16 cellular contexts compared by ENCODE assay signal in genomic region chr2:180520816-180521595, GRCh38.
A peak's percentile ranks its signal among the peaks of the same experiment; 100 is the strongest.
DNase-seq lines count a peak whose midpoint lies in the region; ATAC-seq, FAIRE-seq and TF ChIP-seq lines count a peak whose summit lies in the region.
"Had no signal": no experiment of that assay in that cellular context is flagged by ENCODE, and none has a peak within 500 bp of the region (broad histone marks: within the 10 kb centered on the region; RNA-seq: fewer than 3 reads in every experiment).

No MANE protein-coding gene starts in this region.

- H3K4me1 Mint-ChIP-seq in activated CD4-positive, alpha-beta T cell treated with anti-CD3 and anti-CD28 coated beads for 36 hours: no peaks in the 10 kb centered on the region

- H3K36me3 Mint-ChIP-seq in activated CD4-positive, alpha-beta T cell treated with anti-CD3 and anti-CD28 coated beads for 36 hours (ENCODE audit: low read depth): no peaks in the 10 kb centered on the region

- H3K9me3 Mint-ChIP-seq in activated CD4-positive, alpha-beta T cell treated with anti-CD3 and anti-CD28 coated beads for 36 hours (ENCODE audit: low read depth): no peaks in the 10 kb centered on the region
- H3K9me3 Mint-ChIP-seq: activated B cell treated with CpG ODN at 0.5 μM for 24 hours had no signal

- H3K27ac ChIP-seq in SJSA1 (0 out of 2 replicates have a peak overlapping the region, but pooled peaks have one; percentile 10), foreskin keratinocyte (no peak overlapping the region)
- H3K27ac ChIP-seq: upper lobe of right lung had no signal

- no peak overlapping the region for H3K4me3 ChIP-seq in AG10803 (ENCODE audit: low read length)
- no peak overlapping the region for H3K4me3 ChIP-seq in SJSA1
- H3K4me3 ChIP-seq: upper lobe of right lung had no signal

- no peak overlapping the region for H3K4me3 Mint-ChIP-seq in activated CD4-positive, alpha-beta T cell treated with anti-CD3 and anti-CD28 coated beads for 36 hours
- H3K4me3 Mint-ChIP-seq: activated B cell treated with CpG ODN at 0.5 μM for 24 hours had no signal

- H3K9me3 ChIP-seq in SJSA1 (replicated peaks): no peaks in the 10 kb centered on the region
- H3K9me3 ChIP-seq: upper lobe of right lung had no signal

- no peak for FAIRE-seq in GM12891 (lab: Jason Lieb, UNC)
- FAIRE-seq: G401.6, GM18507 had no signal

- intact Hi-C loops in activated CD4-positive, alpha-beta T cell treated with anti-CD3 and anti-CD28 coated beads for 36 hours (cut with DNase I, micrococcal nuclease): no loop called here

- peaks cover 54% of the 10 kb centered on the region for H3K4me1 ChIP-seq in SJSA1 (replicated peaks)
- peaks cover 18% of the 10 kb centered on the region for H3K4me1 ChIP-seq in foreskin keratinocyte
- H3K4me1 ChIP-seq: upper lobe of right lung had no signal

- POLR2A ChIA-PET in activated CD4-positive, alpha-beta T cell treated with anti-CD3 and anti-CD28 coated beads for 36 hours (lab: Charles Lee): interaction anchor here (0.6 kb wide), 1 partner anchor 1267 kb away, joined by 3 read pairs; no protein-coding TSS in a partner anchor

- CTCF ChIA-PET in activated CD4-positive, alpha-beta T cell treated with anti-CD3 and anti-CD28 coated beads for 36 hours (lab: Charles Lee): no interaction called here

- ATAC-seq in foreskin keratinocyte: peak; percentile 68
- ATAC-seq in activated CD4-positive, alpha-beta T cell treated with anti-CD3 and anti-CD28 coated beads for 36 hours: no peak

- no peaks in the 10 kb centered on the region for H3K27me3 ChIP-seq in SJSA1 (replicated peaks)
- no peaks in the 10 kb centered on the region for H3K27me3 ChIP-seq in foreskin keratinocyte
- H3K27me3 ChIP-seq: upper lobe of right lung had no signal

- peak; percentile 25 for DNase-seq in AG10803 (ENCODE audit: low read depth)
- DNase-seq in HPDE6-E6E7 (ENCODE audit: extremely low spot score): peak; percentile 36
- peak in 1 of 2 experiments; percentile 16 for DNase-seq in SJSA1 (ENCODE audit: low read depth in 1 of 2, low spot score in 2 of 2)
- DNase-seq in foreskin keratinocyte: peak; percentile 47 to 54
- DNase-seq in activated CD4-positive, alpha-beta T cell treated with anti-CD3 and anti-CD28 coated beads for 36 hours: no peak
- no peak for DNase-seq in HuH-7 (ENCODE audit: low spot score)
- DNase-seq in GM12891 (ENCODE audit: insufficient read length, low spot score): no peak
- no peak for DNase-seq in SW 1271 (lab: John Stamatoyannopoulos, UW)
- DNase-seq: activated B cell treated with CpG ODN at 0.5 μM for 24 hours; activated T-cell treated with anti-CD3 and anti-CD28 coated beads for 4 hours; AML-193; NCI-H1436 treated with DMSO at 0.1 percent for 48 hours; stimulated activated CD4-positive, alpha-beta T cell treated with anti-CD3 and anti-CD28 coated beads, Interleukin-2, amount 100 ng/mL, for 24 hours; upper lobe of right lung had no signal

- H3K27ac Mint-ChIP-seq in activated CD4-positive, alpha-beta T cell treated with anti-CD3 and anti-CD28 coated beads for 36 hours: no peak overlapping the region
- H3K27ac Mint-ChIP-seq: activated B cell treated with CpG ODN at 0.5 μM for 24 hours had no signal

- no peaks in the 10 kb centered on the region for H3K36me3 ChIP-seq in SJSA1
- H3K36me3 ChIP-seq: upper lobe of right lung had no signal

- TF ChIP-seq POLR2A in GM12891 (IDR thresholded peaks at IDR 0.05; ENCODE audit: low read depth, low read length): no peak

- no peaks in the 10 kb centered on the region for H3K27me3 Mint-ChIP-seq in activated CD4-positive, alpha-beta T cell treated with anti-CD3 and anti-CD28 coated beads for 36 hours
- H3K27me3 Mint-ChIP-seq: activated B cell treated with CpG ODN at 0.5 μM for 24 hours had no signal

- TF ChIP-seq CTCF in AG10803 (conservative IDR thresholded peaks at IDR 0.05; ENCODE audit: low read length): no peak
- no peak for TF ChIP-seq CTCF in foreskin keratinocyte (conservative IDR thresholded peaks at IDR 0.05)

TF ChIP-seq in GM12891, 5 proteins besides CTCF, POLR2A, EP300 and RAD21:
- no peak for TF ChIP-seq PAX5 (IDR thresholded peaks at IDR 0.05; ENCODE audit: insufficient read depth, low read length, severe bottlenecking)
- TF ChIP-seq POU2F2 (IDR thresholded peaks at IDR 0.05; ENCODE audit: low read depth, low read length): no peak
- TF ChIP-seq TAF1 (IDR thresholded peaks at IDR 0.05; ENCODE audit: low read depth, low read length): no peak
- TF ChIP-seq POLR2AphosphoS5 (IDR thresholded peaks at IDR 0.05; ENCODE audit: low read depth, low read length): no peak
- TF ChIP-seq SPI1 (IDR thresholded peaks at IDR 0.05; ENCODE audit: low read depth, low read length): no peak

Comparison
In these comparisons a context has a peak if more than half of its experiments do, and no peak if none do; other contexts are left out.
1. DNase-seq: peak in AG10803 (single experiment), HPDE6-E6E7 (single experiment) and foreskin keratinocyte (2 of 2); none in activated CD4-positive, alpha-beta T cell treated with anti-CD3 and anti-CD28 coated beads for 36 hours (single experiment), HuH-7 (single experiment), GM12891 (single experiment) and SW 1271 (0 of 2).